28 cellular contexts compared by ENCODE assay signal in genomic region chr4:52110171-52110570, GRCh38. TPM values are rescaled to one million over a fixed set of nuclear protein-coding genes. Genes with fewer than 3 reads are reported as not detected.
"Had no signal": no experiment of that assay in that cellular context is flagged by ENCODE, and none has a peak within 500 bp of the region (broad histone marks: within the 10 kb centered on the region; RNA-seq: fewer than 3 reads in every experiment).

No MANE protein-coding gene starts in this region.

- DNase-seq: activated CD4-positive, alpha-beta memory T cell treated with anti-CD3 and anti-CD28 coated beads for 36 hours; activated CD4-positive, alpha-beta T cell treated with anti-CD3 and anti-CD28 coated beads, Interleukin-2, amount 10 ng/mL, durations not matched to agents 24 days and 14 days; activated CD8-positive, alpha-beta memory T cell treated with anti-CD3 and anti-CD28 coated beads, Interleukin-2, amount 50 U/mL, for 4 hours; activated effector memory CD4-positive, alpha-beta T cell treated with anti-CD3 and anti-CD28 coated beads, Interleukin-2, amount 50 U/mL, for 16 hours; activated naive CD4-positive, alpha-beta T cell treated with anti-CD3 and anti-CD28 coated beads, Interleukin-2, amount 10 ng/mL, durations not matched to agents 7 days and 5 days; activated naive CD8-positive, alpha-beta T cell treated with anti-CD3 and anti-CD28 coated beads, Interleukin-2, amount 10 ng/mL, durations not matched to agents 7 days and 5 days; activated T-cell treated with anti-CD3 and anti-CD28 coated beads, Interleukin-2, amount 50 U/mL, for 1 hour; endodermal cell; heart left ventricle; hypothalamus; immature natural killer cell; kidney; left colon; midbrain; naive thymus-derived CD4-positive, alpha-beta T cell; ovary; sigmoid colon; stimulated activated CD4-positive, alpha-beta T cell treated with anti-CD3 and anti-CD28 coated beads, Interleukin-15, amount 100 ng/mL, for 24 hours; stimulated activated naive CD4-positive, alpha-beta T cell; T-helper 17 cell; T1000; WERI-Rb-1 had no signal

- ATAC-seq: activated CD4-positive, CD25-positive, alpha-beta regulatory T cell treated with anti-CD3 and anti-CD28 coated beads, Interleukin-2, amount 50 U/mL, for 24 hours; foreskin keratinocyte; heart left ventricle; left colon; naive thymus-derived CD4-positive, alpha-beta T cell; T-helper 17 cell had no signal

- H3K4me3 ChIP-seq: ascending aorta, esophagus muscularis mucosa, heart left ventricle, ovary, sigmoid colon, smooth muscle cell, tibial nerve had no signal

RNA-seq across cellular contexts. Expression of gene SPATA18, which starts 59.1 kb away (rescaled TPM):
- total RNA-seq: activated CD4-positive, alpha-beta memory T cell treated with anti-CD3 and anti-CD28 coated beads for 36 hours had no signal
